In the genomic region with DNA sequence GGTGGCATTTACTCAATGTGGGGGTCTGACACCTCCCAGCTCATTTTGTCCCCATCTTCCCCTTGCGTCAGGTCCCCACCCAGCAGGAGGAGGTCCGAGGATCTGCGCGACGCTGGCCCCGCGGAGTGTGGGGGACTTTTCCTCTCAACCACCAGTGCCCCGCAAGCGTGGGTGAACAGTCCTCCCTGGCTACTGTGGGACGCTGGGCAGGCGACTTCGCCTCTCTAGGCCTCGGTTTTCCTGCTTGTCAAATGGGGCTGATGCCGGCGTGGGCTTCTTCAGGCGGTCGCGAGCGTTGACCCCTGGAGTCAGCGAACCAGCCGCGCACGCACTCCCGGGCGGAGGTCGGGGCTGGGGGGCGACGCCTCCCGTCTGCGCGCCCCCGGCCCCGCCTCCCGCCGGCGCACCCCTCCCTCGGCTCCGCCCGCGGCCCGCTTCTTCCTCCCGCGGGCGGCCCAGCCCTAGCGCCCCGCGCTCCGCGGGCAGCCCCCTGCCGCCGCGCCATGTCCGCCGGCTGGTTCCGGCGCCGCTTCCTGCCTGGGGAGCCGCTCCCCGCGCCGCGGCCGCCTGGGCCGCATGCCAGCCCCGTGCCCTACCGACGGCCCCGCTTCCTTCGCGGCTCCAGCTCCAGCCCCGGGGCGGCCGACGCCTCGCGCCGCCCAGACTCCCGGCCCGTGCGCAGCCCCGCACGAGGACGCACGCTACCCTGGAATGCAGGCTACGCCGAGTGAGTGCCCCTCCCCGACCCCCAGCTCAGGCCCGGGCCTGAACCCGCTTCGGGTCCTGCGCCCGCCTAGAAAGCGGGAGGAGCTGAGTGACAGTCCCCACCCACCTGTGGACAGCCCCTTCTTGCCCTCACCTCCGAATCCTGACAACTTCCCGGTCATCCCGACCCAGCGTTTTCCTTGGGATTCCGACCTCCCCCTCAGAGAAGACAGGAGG, we compare ENCODE assay signal across 7 cellular contexts.
DNase-seq lines count a peak whose midpoint lies in the region; ATAC-seq and TF ChIP-seq lines count a peak whose summit lies in the region.

A gene with protein sequence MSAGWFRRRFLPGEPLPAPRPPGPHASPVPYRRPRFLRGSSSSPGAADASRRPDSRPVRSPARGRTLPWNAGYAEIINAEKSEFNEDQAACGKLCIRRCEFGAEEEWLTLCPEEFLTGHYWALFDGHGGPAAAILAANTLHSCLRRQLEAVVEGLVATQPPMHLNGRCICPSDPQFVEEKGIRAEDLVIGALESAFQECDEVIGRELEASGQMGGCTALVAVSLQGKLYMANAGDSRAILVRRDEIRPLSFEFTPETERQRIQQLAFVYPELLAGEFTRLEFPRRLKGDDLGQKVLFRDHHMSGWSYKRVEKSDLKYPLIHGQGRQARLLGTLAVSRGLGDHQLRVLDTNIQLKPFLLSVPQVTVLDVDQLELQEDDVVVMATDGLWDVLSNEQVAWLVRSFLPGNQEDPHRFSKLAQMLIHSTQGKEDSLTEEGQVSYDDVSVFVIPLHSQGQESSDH (plus strand): TSS at position 438 of the 942 bp plus-strand sequence. CDS start 66 bp downstream, at position 504.

- H3K4me3 ChIP-seq in LNCaP clone FGC (ENCODE audit: low read depth, low read length) = peak within 1 kb of the TSS; percentile 37
- peak within 1 kb of the TSS; percentile 42 for H3K4me3 ChIP-seq in mucosa of stomach (ENCODE audit: low read length)
- peak within 1 kb of the TSS; percentile 60 to 65 for H3K4me3 ChIP-seq in tibial artery

- H3K27me3 ChIP-seq in mucosa of stomach (ENCODE audit: control insufficient read depth, insufficient read depth, low read length) (no peaks in the 10 kb centered on the region), tibial artery (no peaks in the 10 kb centered on the region)

- DNase-seq in LNCaP clone FGC (ENCODE audit: low read depth) = no peak
- peak; percentile 72 for DNase-seq in activated T-cell treated with anti-CD3 and anti-CD28 coated beads, Interleukin-2, amount 50 U/mL, for 1 hour
- peak; percentile 55 to 60 for DNase-seq in erythroblast (lab: John Stamatoyannopoulos, UW)
- DNase-seq in tibial artery = peak in 1 of 2 donors; percentile 78

- no peaks in the 10 kb centered on the region for H3K9me3 ChIP-seq in mucosa of stomach (ENCODE audit: control insufficient read depth, low read length)
- H3K9me3 ChIP-seq in tibial artery = no peaks in the 10 kb centered on the region

- H3K4me1 ChIP-seq in mucosa of stomach (ENCODE audit: control insufficient read depth, insufficient read depth, low read length) (peaks cover 25% of the 10 kb centered on the region), tibial artery (peaks cover 0 to 23% (median 15%) of the 10 kb centered on the region in 4 donors)

- TF ChIP-seq CTCF in LNCaP clone FGC (IDR thresholded peaks at IDR 0.05; ENCODE audit: control insufficient read depth, extremely low read depth, insufficient read depth) (no peak), tibial artery (IDR thresholded peaks at IDR 0.05) (no peak)

- no peaks in the 10 kb centered on the region for H3K36me3 ChIP-seq in mucosa of stomach (ENCODE audit: control insufficient read depth, insufficient read depth, low read length)
- peaks cover 0 to 29% (median 20%) of the 10 kb centered on the region in 3 donors for H3K36me3 ChIP-seq in tibial artery

- peak; percentile 31 for TF ChIP-seq POLR2A in erythroblast (IDR thresholded peaks at IDR 0.05; ENCODE audit: low read length)

- ATAC-seq in GM18502 (IDR thresholded peaks at IDR 0.05; ENCODE audit: poor library complexity, unreplicated experiment) (peak; percentile 34), GM18520 (IDR thresholded peaks at IDR 0.05; ENCODE audit: unreplicated experiment) (no peak)

- peak within 1 kb of the TSS; percentile 80 to 92 for H3K27ac ChIP-seq in tibial artery

- H3K9ac ChIP-seq in mucosa of stomach (ENCODE audit: low read length) = peak within 1 kb of the TSS; percentile 74

- intact Hi-C loops in tibial artery (cut with DNase I; ENCODE audit: low total_unique reads) = no loop called here
